ENCODE assay signal across 24 cellular contexts in genomic region chr3:182315313-182315712, GRCh38.
"Had no signal": no experiment of that assay in that cellular context is flagged by ENCODE, and none has a peak within 500 bp of the region (broad histone marks: within the 10 kb centered on the region; RNA-seq: fewer than 3 reads in every experiment).

No MANE protein-coding gene starts in this region.

- H3K9me3 ChIP-seq: colonic mucosa, gastrocnemius medialis, prostate gland, testis had no signal

- H3K36me3 ChIP-seq: colonic mucosa, gastrocnemius medialis, lower lobe of right lung, neural progenitor cell, prostate gland, right atrium auricular region, tibial artery had no signal

- H3K4me1 ChIP-seq: colonic mucosa, gastrocnemius medialis, lower lobe of right lung, neural progenitor cell, prostate gland, right atrium auricular region, testis, tibial artery had no signal

- H3K4me3 ChIP-seq: colonic mucosa, gastrocnemius medialis, hepatocyte, lower lobe of right lung, neural progenitor cell, prostate gland, right atrium auricular region, testis, tibial artery had no signal

- ATAC-seq: esophagus mucosa; gastrocnemius medialis; left ventricle myocardium superior; sciatic nerve; stimulated activated naive CD8-positive, alpha-beta T cell treated with anti-CD3 and anti-CD28 coated beads, Interleukin-15, Interleukin-2, amounts not matched to agents 100 U/mL and 50 U/mL, for 24 hours had no signal

- H3K27ac ChIP-seq: colonic mucosa, epithelial cell of prostate, gastrocnemius medialis, hepatocyte, lower lobe of right lung, neural progenitor cell, prostate gland, right atrium auricular region, testis, tibial artery had no signal

- H3K27me3 ChIP-seq: colonic mucosa, gastrocnemius medialis, hepatocyte, neural progenitor cell, right atrium auricular region, testis, tibial artery had no signal

- DNase-seq: colonic mucosa; effector CD8-positive, alpha-beta T cell; endodermal cell; foreskin fibroblast; gastrocnemius medialis; head of caudate nucleus; kidney glomerular epithelial cell; left ventricle myocardium superior; lower lobe of right lung; naive B cell; nucleus accumbens; stimulated activated CD4-positive, alpha-beta T cell treated with anti-CD3 and anti-CD28 coated beads, Interleukin-2, amount 100 ng/mL, for 24 hours; stimulated activated CD4-positive, alpha-beta T cell treated with anti-CD3 and anti-CD28 coated beads, Interleukin-4, amount 100 ng/mL, for 4 hours; stimulated activated naive CD8-positive, alpha-beta T cell treated with anti-CD3 and anti-CD28 coated beads, Interleukin-15, Interleukin-2, amounts not matched to agents 100 U/mL and 50 U/mL, for 24 hours; substantia nigra; testis; tibial artery had no signal
